Comparison of ENCODE assay signal across 9 cellular contexts in the genomic region with DNA sequence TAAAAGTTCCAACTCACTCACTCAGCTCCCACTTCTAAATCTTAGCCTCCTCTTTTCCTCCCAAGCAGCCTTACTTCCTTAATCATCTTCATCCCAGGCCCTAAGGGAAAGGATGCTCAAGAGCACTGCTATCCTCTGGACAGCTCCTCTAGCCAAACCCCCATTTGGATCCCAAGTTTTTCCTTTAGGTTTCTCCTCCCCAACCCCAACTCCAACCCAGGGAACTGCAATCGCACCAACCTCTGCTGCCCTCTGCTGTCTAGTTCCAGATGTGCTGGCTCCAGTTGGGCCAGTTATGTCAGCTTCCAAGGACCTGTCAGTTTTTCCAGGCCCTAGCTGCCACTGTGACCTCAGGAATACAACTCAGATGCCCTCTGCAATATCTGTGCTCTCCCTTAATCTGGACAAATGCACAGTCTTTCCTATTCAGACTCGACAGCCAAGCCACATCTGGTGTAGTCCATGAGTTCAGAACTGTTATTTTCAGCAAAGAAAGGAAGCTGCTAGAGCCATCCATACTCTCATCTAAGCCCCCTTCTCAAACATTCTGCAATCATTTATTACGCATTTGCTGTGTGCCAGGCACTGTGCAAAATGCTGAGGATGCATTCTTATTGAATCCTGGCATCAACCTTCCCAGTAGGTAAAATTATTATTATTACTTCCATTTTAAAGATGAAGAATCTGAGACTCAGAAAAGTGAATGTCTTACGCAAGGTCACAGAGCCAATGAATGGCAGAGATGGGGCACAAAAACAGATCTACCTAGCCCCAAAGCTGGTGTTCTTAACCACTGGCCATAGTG. TPM values are rescaled to one million over a fixed set of nuclear protein-coding genes. Genes with fewer than 3 reads are reported as not detected.
DNase-seq lines count a peak whose midpoint lies in the region; ATAC-seq, FAIRE-seq and TF ChIP-seq lines count a peak whose summit lies in the region.
"Had no signal": no experiment of that assay in that cellular context is flagged by ENCODE, and none has a peak within 500 bp of the region (broad histone marks: within the 10 kb centered on the region; RNA-seq: fewer than 3 reads in every experiment).

No MANE protein-coding gene starts in this region.

- H3K9me3 ChIP-seq in heart left ventricle = no peaks in the 10 kb centered on the region

- H3K4me3 ChIP-seq in AG09309 (ENCODE audit: control insufficient read depth, low read depth, low read length) (no peak overlapping the region), heart left ventricle (no peak overlapping the region)

- no peak overlapping the region for H3K27ac ChIP-seq in heart left ventricle
- H3K27ac ChIP-seq: epithelial cell of prostate had no signal

- peak overlapping the region; percentile 72 for H3K27ac Mint-ChIP-seq in activated naive CD8-positive, alpha-beta T cell treated with anti-CD3 and anti-CD28 coated beads, Interleukin-2, amount 10 ng/mL, durations not matched to agents 7 days and 5 days

- peaks cover 0 to 4% (median 0%) of the 10 kb centered on the region in 9 donors for H3K27me3 ChIP-seq in heart left ventricle

- POLR2A ChIA-PET in activated naive CD8-positive, alpha-beta T cell treated with anti-CD3 and anti-CD28 coated beads, Interleukin-2, amount 10 ng/mL, durations not matched to agents 7 days and 5 days (lab: Charles Lee) = interaction anchor here (1.4 kb wide), 1 partner anchor 57 kb away, joined by 4 read pairs; no protein-coding TSS in a partner anchor

- H3K36me3 ChIP-seq in heart left ventricle = no peaks in the 10 kb centered on the region

- intact Hi-C loops in heart left ventricle (cut with DNase I) = loop anchor here in 9 of 10 donors (1.0 to 10.0 kb wide), 11 partner anchors 49 to 122 kb away; no protein-coding TSS in a partner anchor

- 31 to 48% (median 41%) methylated on average over 4 of the region's 4 CpGs for WGBS in heart left ventricle, 4 donors

- H3K4me1 Mint-ChIP-seq in activated naive CD8-positive, alpha-beta T cell treated with anti-CD3 and anti-CD28 coated beads, Interleukin-2, amount 10 ng/mL, durations not matched to agents 7 days and 5 days = peaks cover 38% of the 10 kb centered on the region

- TF ChIP-seq CTCF in AG09309 (IDR thresholded peaks at IDR 0.05; ENCODE audit: control insufficient read depth, insufficient read depth, low read depth, low read length, missing control alignments) (peak; percentile 89), heart left ventricle (IDR thresholded peaks at IDR 0.05) (peak; percentile 46 to 80 (median 67))

- H3K4me1 ChIP-seq in heart left ventricle = peaks cover 0 to 2% (median 0%) of the 10 kb centered on the region in 12 donors

- ATAC-seq in activated naive CD8-positive, alpha-beta T cell treated with anti-CD3 and anti-CD28 coated beads, Interleukin-2, amount 10 ng/mL, durations not matched to agents 7 days and 5 days (ENCODE audit: low read depth) = no peak
- ATAC-seq in heart left ventricle = peak in 3 of 4 donors; percentile 82 to 90 (median 87)
- ATAC-seq in GM18909 (IDR thresholded peaks at IDR 0.05; ENCODE audit: poor library complexity, unreplicated experiment) = no peak

- H3K9me3 Mint-ChIP-seq in activated naive CD8-positive, alpha-beta T cell treated with anti-CD3 and anti-CD28 coated beads, Interleukin-2, amount 10 ng/mL, durations not matched to agents 7 days and 5 days = no peaks in the 10 kb centered on the region

- H3K36me3 Mint-ChIP-seq in activated naive CD8-positive, alpha-beta T cell treated with anti-CD3 and anti-CD28 coated beads, Interleukin-2, amount 10 ng/mL, durations not matched to agents 7 days and 5 days = peaks cover 3% of the 10 kb centered on the region

- peak; percentile 63 for FAIRE-seq in GM18507 (lab: Jason Lieb, UNC)

- DNase-seq in AG09309 (ENCODE audit: low read depth) (no peak), GM18507 (ENCODE audit: extremely low spot score, insufficient read length, low read depth) (no peak), NCI-H69 (lab: John Stamatoyannopoulos, UW) (peak; percentile 44), heart left ventricle (peak; percentile 48 to 68 (median 65)), putamen (ENCODE audit: low spot score) (peak; percentile 45), NOMO-1 treated with dmso at 0.1 percent for 144 hours (lab: John Stamatoyannopoulos, UW; ENCODE audit: unreplicated experiment) (no peak)
- DNase-seq in activated naive CD8-positive, alpha-beta T cell treated with anti-CD3 and anti-CD28 coated beads, Interleukin-2, amount 10 ng/mL, durations not matched to agents 7 days and 5 days = no peak

- H3K27me3 Mint-ChIP-seq in activated naive CD8-positive, alpha-beta T cell treated with anti-CD3 and anti-CD28 coated beads, Interleukin-2, amount 10 ng/mL, durations not matched to agents 7 days and 5 days = no peaks in the 10 kb centered on the region

- no peak overlapping the region for H3K4me3 Mint-ChIP-seq in activated naive CD8-positive, alpha-beta T cell treated with anti-CD3 and anti-CD28 coated beads, Interleukin-2, amount 10 ng/mL, durations not matched to agents 7 days and 5 days

- no peak for TF ChIP-seq POLR2A in heart left ventricle (IDR thresholded peaks at IDR 0.05)

RNA-seq across cellular contexts. Expression of gene XPNPEP2, which starts 12.3 kb away (rescaled TPM):
- under 1 TPM; 0.65 to 0.67 TPM for total RNA-seq in activated naive CD8-positive, alpha-beta T cell treated with anti-CD3 and anti-CD28 coated beads, Interleukin-2, amount 10 ng/mL, durations not matched to agents 7 days and 5 days
- 1 to 10 TPM in 3 of 9 donors, under 1 TPM in 6; 0.19 to 2.1 (median 0.56) TPM for total RNA-seq in heart left ventricle
- under 1 TPM; 0.19 to 0.55 TPM for polyA plus RNA-seq in heart left ventricle

RNA-seq across cellular contexts. Expression of gene SASH3, which starts 53.2 kb away (rescaled TPM):
- total RNA-seq in activated naive CD8-positive, alpha-beta T cell treated with anti-CD3 and anti-CD28 coated beads, Interleukin-2, amount 10 ng/mL, durations not matched to agents 7 days and 5 days = 100 to 1,000 TPM; 239 to 241 TPM
- 10 to 100 TPM in 1 of 9 donors, 1 to 10 TPM in 6, under 1 TPM in 2; 0.74 to 27.8 (median 1.6) TPM for total RNA-seq in heart left ventricle
- polyA plus RNA-seq in heart left ventricle = 1 to 10 TPM in 1 of 2 donors, under 1 TPM in 1; 0.61 to 2.4 TPM

Comparison
In these comparisons a context has a peak if more than half of its experiments do, and no peak if none do; other contexts are left out.
1. DNase-seq: peak in NCI-H69 (single experiment), heart left ventricle (5 of 5) and putamen (single experiment); none in AG09309 (single experiment), GM18507 (single experiment), activated naive CD8-positive, alpha-beta T cell treated with anti-CD3 and anti-CD28 coated beads, Interleukin-2, amount 10 ng/mL, durations not matched to agents 7 days and 5 days (single experiment) and NOMO-1 treated with dmso at 0.1 percent for 144 hours (single experiment).
2. ATAC-seq: peak in heart left ventricle (3 of 4); none in activated naive CD8-positive, alpha-beta T cell treated with anti-CD3 and anti-CD28 coated beads, Interleukin-2, amount 10 ng/mL, durations not matched to agents 7 days and 5 days (single experiment) and GM18909 (single experiment).
3. RNA of gene SASH3, which starts 53.2 kb away (total RNA-seq): 239 to 241 TPM in activated naive CD8-positive, alpha-beta T cell treated with anti-CD3 and anti-CD28 coated beads, Interleukin-2, amount 10 ng/mL, durations not matched to agents 7 days and 5 days; 0.74 to 27.8 TPM in heart left ventricle; every median in the first group is over 4 times any median in the second.